Comparison of ENCODE assay signal across 8 cellular contexts in genomic region chr12:57524814-57525614, GRCh38. TPM values are rescaled to one million over a fixed set of nuclear protein-coding genes. Genes with fewer than 3 reads are reported as not detected.
DNase-seq lines count a peak whose midpoint lies in the region; ATAC-seq and TF ChIP-seq lines count a peak whose summit lies in the region.
"Had no signal": no experiment of that assay in that cellular context is flagged by ENCODE, and none has a peak within 500 bp of the region (broad histone marks: within the 10 kb centered on the region; RNA-seq: fewer than 3 reads in every experiment).

No MANE protein-coding gene starts in this region.

- 89 to 94% methylated on average over 3 to 11 of the region's 11 CpGs for WGBS in endodermal cell (ENCODE audit: insufficient coverage in 1 of 2, insufficient read length in 1 of 2), 2 experiments

- H3K27me3 Mint-ChIP-seq in Calu3 (ENCODE audit: unreplicated experiment) (no peaks in the 10 kb centered on the region), endodermal cell (ENCODE audit: insufficient read depth) (no peaks in the 10 kb centered on the region)

- in situ Hi-C loops in Panc1 (cut with HindIII; ENCODE audit: low pct_unique_long_range_greater_than_20kb, low sequenced_read_pairs) (no loop called here), gastrocnemius medialis (cut with MboI; ENCODE audit: low sequenced_read_pairs in 4 of 4) (loop anchor here in 1 of 4 donors (25.0 kb wide), 1 partner anchor 888 kb away; the partner anchor contains the start of genes ATP5F1B and BAZ2A)

- BruUV-seq in Calu3 (replicated peaks; lab: Mats Ljungman, UMichigan) (no TSS peak), Panc1 (replicated peaks; lab: Mats Ljungman, UMichigan) (no TSS peak)

- H3K4me3 ChIP-seq in Panc1 (ENCODE audit: low read depth in 2 of 2, low read length in 2 of 2) (peak overlapping the region; percentile 85 to 86), endodermal cell (ENCODE audit: low read length) (peak overlapping the region; percentile 98), gastrocnemius medialis (no peak overlapping the region)

- H3K27ac ChIP-seq in Panc1 (ENCODE audit: low read length) (peak overlapping the region; percentile 97), endodermal cell (ENCODE audit: low read depth, low read length) (no peak overlapping the region), gastrocnemius medialis (peak overlapping the region; percentile 93 to 99 (median 96))

- H3K36me3 Mint-ChIP-seq in Calu3 (ENCODE audit: insufficient read depth, unreplicated experiment) (peaks cover 99% of the 10 kb centered on the region), endodermal cell (ENCODE audit: low read depth) (peaks cover 30% of the 10 kb centered on the region)

- POLR2A ChIA-PET in Panc1 (lab: Charles Lee): no interaction called here

- H3K4me1 ChIP-seq in Panc1 (ENCODE audit: control insufficient read depth, insufficient read depth, low read length) (peaks cover 32% of the 10 kb centered on the region), endodermal cell (ENCODE audit: control insufficient read depth, insufficient read depth, low read length) (peaks cover 3% of the 10 kb centered on the region), gastrocnemius medialis (peaks cover 32 to 37% of the 10 kb centered on the region in 2 donors)

- H3K9me3 Mint-ChIP-seq in Calu3 (ENCODE audit: low read depth, unreplicated experiment): no peaks in the 10 kb centered on the region
- no peaks in the 10 kb centered on the region for H3K9me3 Mint-ChIP-seq in endodermal cell

- no peak for DNase-seq in Calu3
- DNase-seq in Panc1 (ENCODE audit: low read depth, low spot score): no peak
- DNase-seq in endodermal cell: no peak
- no peak for DNase-seq in gastrocnemius medialis
- DNase-seq in GOT3 (lab: John Stamatoyannopoulos, UW): no peak
- DNase-seq in stimulated activated CD8-positive, alpha-beta memory T cell treated with anti-CD3 and anti-CD28 coated beads, Interleukin-4, amount 100 ng/mL, for 48 hours: no peak
- DNase-seq in germinal center (ENCODE audit: low spot score): no peak
- DNase-seq: aorta had no signal

- H3K4me3 Mint-ChIP-seq in Calu3 (ENCODE audit: low read depth, unreplicated experiment): peak overlapping the region; percentile 95
- H3K4me3 Mint-ChIP-seq in endodermal cell: peak overlapping the region; percentile 93

- H3K27ac Mint-ChIP-seq in Calu3 (ENCODE audit: unreplicated experiment) (no peak overlapping the region), endodermal cell (no peak overlapping the region)

- TF ChIP-seq POLR2A in gastrocnemius medialis (IDR thresholded peaks at IDR 0.05): no peak

- H3K4me1 Mint-ChIP-seq in Calu3 (ENCODE audit: low read depth, unreplicated experiment) (peaks cover 32% of the 10 kb centered on the region), endodermal cell (peaks cover 23% of the 10 kb centered on the region)

- intact Hi-C loops in Calu3 (cut with micrococcal nuclease; ENCODE audit: unreplicated experiment): no loop called here
- intact Hi-C loops in Panc1 (cut with micrococcal nuclease; ENCODE audit: unreplicated experiment): no loop called here
- intact Hi-C loops in gastrocnemius medialis (cut with DNase I; ENCODE audit: low total_unique reads): loop anchor here (5.0 to 10.0 kb wide), 6 partner anchors 268 to 890 kb away; partner anchors contain the start of genes ATP23, BAZ2A, CTDSP2 and NAB2

- peaks cover 5% of the 10 kb centered on the region; the same call in 1 of the 2 replicates for H3K36me3 ChIP-seq in Panc1 (ENCODE audit: control insufficient read depth, insufficient read depth, low read length)
- peaks cover 57% of the 10 kb centered on the region for H3K36me3 ChIP-seq in endodermal cell (ENCODE audit: control insufficient read depth, insufficient read depth, low read length)
- peaks cover 0 to 56% of the 10 kb centered on the region in 2 donors for H3K36me3 ChIP-seq in gastrocnemius medialis

- H3K9me3 ChIP-seq in Panc1 (ENCODE audit: control insufficient read depth, insufficient read depth, low read depth, low read length) (no peaks in the 10 kb centered on the region), endodermal cell (ENCODE audit: control insufficient read depth, low read length) (no peaks in the 10 kb centered on the region), gastrocnemius medialis (no peaks in the 10 kb centered on the region)

- H3K9ac ChIP-seq in endodermal cell (ENCODE audit: extremely low read depth, low read length, poor library complexity, severe bottlenecking): no peak overlapping the region

- no peaks in the 10 kb centered on the region for H3K27me3 ChIP-seq in Panc1 (ENCODE audit: control insufficient read depth, insufficient read depth, low read length)
- no peaks in the 10 kb centered on the region for H3K27me3 ChIP-seq in endodermal cell (ENCODE audit: control insufficient read depth, insufficient read depth, low read length, poor library complexity, severe bottlenecking)
- H3K27me3 ChIP-seq in gastrocnemius medialis: no peaks in the 10 kb centered on the region

- no peak for TF ChIP-seq CTCF in Calu3 (IDR thresholded peaks at IDR 0.05; ENCODE audit: unreplicated experiment)
- no peak for TF ChIP-seq CTCF in Panc1 (IDR thresholded peaks at IDR 0.05)
- no peak for TF ChIP-seq CTCF in endodermal cell (conservative IDR thresholded peaks at IDR 0.05)
- TF ChIP-seq CTCF in gastrocnemius medialis (IDR thresholded peaks at IDR 0.05 in 4 of 5, conservative IDR thresholded peaks at IDR 0.05 in 1 of 5): no peak

- CTCF ChIA-PET in Calu3 (lab: Charles Lee) (no interaction called here), Panc1 (lab: Charles Lee) (interaction anchor here (0.9 kb wide), 1 partner anchor 67 kb away, joined by 3 read pairs; no protein-coding TSS in a partner anchor)

- no peak for ATAC-seq in Panc1
- no peak for ATAC-seq in gastrocnemius medialis

RNA-seq across cellular contexts. Expression of gene MBD6, which starts 2.4 kb away (rescaled TPM):
- total RNA-seq in Calu3 (2022) (119 and 127 TPM in 2 replicates), Panc1 (2021; ENCODE audit: unreplicated experiment) (115 TPM), endodermal cell (10 to 100 TPM; 49.2 to 88.2 TPM), gastrocnemius medialis (10 to 100 TPM in 3 of 4 donors, 1 to 10 TPM in 1; 5.5 to 20.3 (median 12.9) TPM)
- polyA plus RNA-seq in Panc1 (2012; ENCODE audit: insufficient read length): 99.2 TPM
- 42.9 TPM for polyA plus RNA-seq in endodermal cell (2013, experiment 1 of 2)
- 32.4 TPM for polyA plus RNA-seq in endodermal cell (2013, experiment 2 of 2)

RNA-seq across cellular contexts. Expression of gene DDIT3, which starts 4.7 kb away (rescaled TPM):
- total RNA-seq in Calu3 (2022): 70.2 and 80.5 TPM in 2 replicates
- 47.2 TPM for total RNA-seq in Panc1 (2021; ENCODE audit: unreplicated experiment)
- polyA plus RNA-seq in Panc1 (2012; ENCODE audit: insufficient read length): 24.6 TPM
- 10 to 100 TPM in 1 of 2 donors, 1 to 10 TPM in 1; 9.9 to 12.4 TPM for total RNA-seq in endodermal cell
- polyA plus RNA-seq in endodermal cell (2013, experiment 1 of 2): 19.7 TPM
- 12.3 TPM for polyA plus RNA-seq in endodermal cell (2013, experiment 2 of 2)
- total RNA-seq in gastrocnemius medialis: 10 to 100 TPM; 11.8 to 46.4 (median 17.1) TPM

RNA-seq across cellular contexts. Expression of gene DCTN2, which starts 22.0 kb away (rescaled TPM):
- total RNA-seq in Calu3 (2022) (121 and 131 TPM in 2 replicates), Panc1 (2021; ENCODE audit: unreplicated experiment) (97.6 TPM), endodermal cell (100 to 1,000 TPM; 110 to 114 TPM), gastrocnemius medialis (100 to 1,000 TPM; 147 to 265 (median 177) TPM)
- 109 TPM for polyA plus RNA-seq in Panc1 (2012; ENCODE audit: insufficient read length)
- 164 TPM for polyA plus RNA-seq in endodermal cell (2013, experiment 1 of 2)
- 157 TPM for polyA plus RNA-seq in endodermal cell (2013, experiment 2 of 2)

RNA-seq across cellular contexts. Expression of gene KIF5A, which starts 24.8 kb away (rescaled TPM):
- 0.10 TPM in 1 of 2 replicates, not detected in the other for total RNA-seq in Calu3 (2022)
- 3.0 TPM for total RNA-seq in Panc1 (2021; ENCODE audit: unreplicated experiment)
- polyA plus RNA-seq in Panc1 (2012; ENCODE audit: insufficient read length): 3.1 TPM
- total RNA-seq in endodermal cell: 1 to 10 TPM; 2.3 to 4.5 TPM
- polyA plus RNA-seq in endodermal cell (2013, experiment 1 of 2): 17.2 TPM
- 14.5 TPM for polyA plus RNA-seq in endodermal cell (2013, experiment 2 of 2)
- total RNA-seq in gastrocnemius medialis: under 1 TPM in 2 of 4 donors, not detected in 2; 0.09 to 0.36 TPM

RNA-seq across cellular contexts. Expression of gene MARS1, which starts 37.1 kb away (rescaled TPM):
- total RNA-seq in Calu3 (2022) (358 and 369 TPM in 2 replicates), Panc1 (2021; ENCODE audit: unreplicated experiment) (291 TPM), endodermal cell (100 to 1,000 TPM; 254 to 263 TPM), gastrocnemius medialis (10 to 100 TPM; 37.7 to 81.1 (median 42.0) TPM)
- 380 TPM for polyA plus RNA-seq in Panc1 (2012; ENCODE audit: insufficient read length)
- 194 TPM for polyA plus RNA-seq in endodermal cell (2013, experiment 1 of 2)
- polyA plus RNA-seq in endodermal cell (2013, experiment 2 of 2): 152 TPM

Comparison
In these comparisons a context has a peak if more than half of its experiments do, and no peak if none do; other contexts are left out.
1. H3K4me3 ChIP-seq: peak in Panc1 (2 of 2) and endodermal cell (single experiment); none in gastrocnemius medialis (0 of 4).